8 cellular contexts compared by ENCODE assay signal in genomic region chr7:26151953-26152781, GRCh38. TPM values are rescaled to one million over a fixed set of nuclear protein-coding genes. Genes with fewer than 3 reads are reported as not detected.
DNase-seq lines count a peak whose midpoint lies in the region; ATAC-seq, FAIRE-seq and TF ChIP-seq lines count a peak whose summit lies in the region.

NFE2L3 (plus strand) TSS chr7:26152198; CDS start chr7:26152499, 301 bp downstream.

- peak within 1 kb of the TSS; percentile 91 to 97 for H3K4me3 Mint-ChIP-seq in activated T-cell treated with anti-CD3 and anti-CD28 coated beads, Interleukin-2, amount 50 U/mL, for 72 hours
- peak within 1 kb of the TSS; percentile 79 to 87 (median 85) for H3K4me3 Mint-ChIP-seq in nephron

- peaks cover 50% of the 10 kb centered on the region for H3K4me1 Mint-ChIP-seq in activated T-cell treated with anti-CD3 and anti-CD28 coated beads, Interleukin-2, amount 50 U/mL, for 72 hours (ENCODE audit: low read depth)
- peaks cover 24% of the 10 kb centered on the region for H3K4me1 Mint-ChIP-seq in nephron

- H3K36me3 Mint-ChIP-seq in activated T-cell treated with anti-CD3 and anti-CD28 coated beads, Interleukin-2, amount 50 U/mL, for 72 hours (ENCODE audit: insufficient read depth in 2 of 2), result peaks cover 5 to 8% of the 10 kb centered on the region in 2 donors
- H3K36me3 Mint-ChIP-seq in nephron (ENCODE audit: low read depth), result no peaks in the 10 kb centered on the region

- ATAC-seq in GM21447 (IDR thresholded peaks at IDR 0.05; ENCODE audit: unreplicated experiment), result peak; percentile 50
- ATAC-seq in activated T-cell treated with anti-CD3 and anti-CD28 coated beads, Interleukin-2, amount 50 U/mL, for 72 hours (replicated peaks in 1 of 2), result peak; percentile 69 to 71

- no peaks in the 10 kb centered on the region for H3K9me3 Mint-ChIP-seq in activated T-cell treated with anti-CD3 and anti-CD28 coated beads, Interleukin-2, amount 50 U/mL, for 72 hours
- H3K9me3 Mint-ChIP-seq in nephron, result no peaks in the 10 kb centered on the region

- no peak for TF ChIP-seq CTCF in nephron (IDR thresholded peaks at IDR 0.05; ENCODE audit: unreplicated experiment in 3 of 3)

- no peak for FAIRE-seq in RCC 7860 (lab: Jason Lieb, UNC)

- H3K27me3 Mint-ChIP-seq in activated T-cell treated with anti-CD3 and anti-CD28 coated beads, Interleukin-2, amount 50 U/mL, for 72 hours (ENCODE audit: low read depth), result no peaks in the 10 kb centered on the region
- H3K27me3 Mint-ChIP-seq in nephron (ENCODE audit: low read depth), result peaks cover 61% of the 10 kb centered on the region

- H3K27ac Mint-ChIP-seq in activated T-cell treated with anti-CD3 and anti-CD28 coated beads, Interleukin-2, amount 50 U/mL, for 72 hours, result peak within 1 kb of the TSS; percentile 94
- peak within 1 kb of the TSS in 2 of 3 experiments; percentile 7 to 72 for H3K27ac Mint-ChIP-seq in nephron

- DNase-seq in DMS 273 treated with DMSO at 0.1 percent for 48 hours (lab: John Stamatoyannopoulos, UW), result peak; percentile 61
- peak; percentile 92 for DNase-seq in HuH-7 (ENCODE audit: low spot score)
- DNase-seq in RCC 7860 (ENCODE audit: low spot score), result peak; percentile 69
- peak; percentile 87 to 93 for DNase-seq in activated T-cell treated with anti-CD3 and anti-CD28 coated beads, Interleukin-2, amount 50 U/mL, for 72 hours
- DNase-seq in fibroblast of peridontal ligament (ENCODE audit: extremely low read depth), result peak; percentile 3
- peak; percentile 77 for DNase-seq in stimulated activated naive CD4-positive, alpha-beta T cell treated with Interleukin-2 at 50 U/mL for 16 hours (lab: John Stamatoyannopoulos, UW)

RNA-seq across cellular contexts. Expression of gene NFE2L3, which starts in this region (rescaled TPM):
- 10 to 100 TPM; 18.5 to 22.2 TPM for total RNA-seq in activated T-cell treated with anti-CD3 and anti-CD28 coated beads, Interleukin-2, amount 50 U/mL, for 72 hours

Comparison
In these comparisons a context has a peak if more than half of its experiments do, and no peak if none do; other contexts are left out.
1. Peak in every context shown above with its lines: DNase-seq and ATAC-seq.
2. DNase-seq: peak in every context shown above with its lines; median percentile 92 in HuH-7; 90 in activated T-cell treated with anti-CD3 and anti-CD28 coated beads, Interleukin-2, amount 50 U/mL, for 72 hours; 77 in stimulated activated naive CD4-positive, alpha-beta T cell treated with Interleukin-2 at 50 U/mL for 16 hours; 69 in RCC 7860; 61 in DMS 273 treated with DMSO at 0.1 percent for 48 hours; 3 in fibroblast of peridontal ligament.